30 cellular contexts compared by ENCODE assay signal in genomic region chr15:47296911-47297310, GRCh38.
"Had no signal": no experiment of that assay in that cellular context is flagged by ENCODE, and none has a peak within 500 bp of the region (broad histone marks: within the 10 kb centered on the region; RNA-seq: fewer than 3 reads in every experiment).

No MANE protein-coding gene starts in this region.

- H3K4me1 ChIP-seq: adrenal gland, Peyer's patch had no signal

- ATAC-seq: PC-3, Right ventricle myocardium inferior had no signal

- DNase-seq: activated B cell treated with CpG ODN at 0.5 μM for 24 hours; activated CD4-positive, alpha-beta memory T cell treated with anti-CD3 and anti-CD28 coated beads, Interleukin-2, amount 10 ng/mL, durations not matched to agents 7 days and 5 days; activated CD4-positive, alpha-beta T cell treated with anti-CD3 and anti-CD28 coated beads for 48 hours; activated CD4-positive, CD25-positive, alpha-beta regulatory T cell treated with anti-CD3 and anti-CD28 coated beads, Interleukin-2, amount 50 U/mL, for 72 hours; activated gamma-delta T cell; activated naive CD4-positive, alpha-beta T cell treated with Interleukin-2 at 50 U/mL for 16 hours; activated naive CD8-positive, alpha-beta T cell treated with anti-CD3 and anti-CD28 coated beads, Interleukin-2, amount 10 ng/mL, durations not matched to agents 7 days and 5 days; activated T-cell treated with anti-CD3 and anti-CD28 coated beads, Interleukin-2, amount 50 U/mL, for 24 hours; anterior cingulate cortex; brain microvascular endothelial cell; central memory CD4-positive, alpha-beta T cell; NCI-H1105; NCI-H1417 treated with DMSO at 0.1 percent for 48 hours; NCI-H345; NCI-H524 treated with DMSO at 0.1 percent for 48 hours; NCI-H748 treated with DMSO at 0.1 percent for 48 hours; NK-92 treated with Interleukin-12 subunit alpha and Interleukin-12 subunit beta, amount 100 ng/mL, for 24 hours; PC-3; Peyer's patch; SIG-M5; SW 1271; T-helper 1 cell; T-helper 2 cell; T-helper 9 cell had no signal

- H3K36me3 Mint-ChIP-seq: activated naive CD4-positive, alpha-beta T cell treated with anti-CD3 and anti-CD28 coated beads, Interleukin-2, amount 50 U/mL, for 24 hours; activated naive CD8-positive, alpha-beta T cell treated with anti-CD3 and anti-CD28 coated beads, Interleukin-2, amount 10 ng/mL, durations not matched to agents 7 days and 5 days had no signal

- H3K4me3 ChIP-seq: adrenal gland, Peyer's patch had no signal

- H3K9me3 ChIP-seq: adrenal gland, Peyer's patch had no signal

- H3K4me3 Mint-ChIP-seq: activated B cell treated with CpG ODN at 0.5 μM for 24 hours; activated CD4-positive, alpha-beta memory T cell treated with anti-CD3 and anti-CD28 coated beads, Interleukin-2, amount 10 ng/mL, durations not matched to agents 7 days and 5 days; activated naive CD4-positive, alpha-beta T cell treated with anti-CD3 and anti-CD28 coated beads, Interleukin-2, amount 50 U/mL, for 24 hours; activated naive CD8-positive, alpha-beta T cell treated with anti-CD3 and anti-CD28 coated beads, Interleukin-2, amount 10 ng/mL, durations not matched to agents 7 days and 5 days; activated T-cell treated with anti-CD3 and anti-CD28 coated beads, Interleukin-2, amount 50 U/mL, for 24 hours had no signal

- H3K9me3 Mint-ChIP-seq: activated B cell treated with CpG ODN at 0.5 μM for 24 hours; activated T-cell treated with anti-CD3 and anti-CD28 coated beads, Interleukin-2, amount 50 U/mL, for 24 hours had no signal

- H3K36me3 ChIP-seq: adrenal gland, brain microvascular endothelial cell, Peyer's patch had no signal

- H3K4me1 Mint-ChIP-seq: activated B cell treated with CpG ODN at 0.5 μM for 24 hours; activated CD4-positive, alpha-beta memory T cell treated with anti-CD3 and anti-CD28 coated beads, Interleukin-2, amount 10 ng/mL, durations not matched to agents 7 days and 5 days; activated naive CD4-positive, alpha-beta T cell treated with anti-CD3 and anti-CD28 coated beads, Interleukin-2, amount 50 U/mL, for 24 hours; activated naive CD8-positive, alpha-beta T cell treated with anti-CD3 and anti-CD28 coated beads, Interleukin-2, amount 10 ng/mL, durations not matched to agents 7 days and 5 days had no signal

- H3K27ac ChIP-seq: adrenal gland, brain microvascular endothelial cell, Peyer's patch, RWPE1, VCaP had no signal

- H3K27me3 Mint-ChIP-seq: activated B cell treated with CpG ODN at 0.5 μM for 24 hours; activated CD4-positive, alpha-beta memory T cell treated with anti-CD3 and anti-CD28 coated beads, Interleukin-2, amount 10 ng/mL, durations not matched to agents 7 days and 5 days; activated naive CD4-positive, alpha-beta T cell treated with anti-CD3 and anti-CD28 coated beads, Interleukin-2, amount 50 U/mL, for 24 hours; activated naive CD8-positive, alpha-beta T cell treated with anti-CD3 and anti-CD28 coated beads, Interleukin-2, amount 10 ng/mL, durations not matched to agents 7 days and 5 days; activated T-cell treated with anti-CD3 and anti-CD28 coated beads, Interleukin-2, amount 50 U/mL, for 24 hours had no signal

- H3K27ac Mint-ChIP-seq: activated B cell treated with CpG ODN at 0.5 μM for 24 hours; activated CD4-positive, alpha-beta memory T cell treated with anti-CD3 and anti-CD28 coated beads, Interleukin-2, amount 10 ng/mL, durations not matched to agents 7 days and 5 days; activated naive CD4-positive, alpha-beta T cell treated with anti-CD3 and anti-CD28 coated beads, Interleukin-2, amount 50 U/mL, for 24 hours; activated naive CD8-positive, alpha-beta T cell treated with anti-CD3 and anti-CD28 coated beads, Interleukin-2, amount 10 ng/mL, durations not matched to agents 7 days and 5 days; activated T-cell treated with anti-CD3 and anti-CD28 coated beads, Interleukin-2, amount 50 U/mL, for 24 hours; activated T-helper 2 cell treated with anti-CD3 and anti-CD28 coated beads, Interferon-gamma antibody, Interleukin-2, Interleukin-4, amounts not matched to agents 10 μg/mL and 5 μg/mL and 100 μg/mL, durations not matched to agents 14 hours and 24 hours and 36 hours had no signal

- H3K27me3 ChIP-seq: adrenal gland, brain microvascular endothelial cell, Peyer's patch had no signal
